Comparison of ENCODE assay signal across 1 cellular context in the genomic region with DNA sequence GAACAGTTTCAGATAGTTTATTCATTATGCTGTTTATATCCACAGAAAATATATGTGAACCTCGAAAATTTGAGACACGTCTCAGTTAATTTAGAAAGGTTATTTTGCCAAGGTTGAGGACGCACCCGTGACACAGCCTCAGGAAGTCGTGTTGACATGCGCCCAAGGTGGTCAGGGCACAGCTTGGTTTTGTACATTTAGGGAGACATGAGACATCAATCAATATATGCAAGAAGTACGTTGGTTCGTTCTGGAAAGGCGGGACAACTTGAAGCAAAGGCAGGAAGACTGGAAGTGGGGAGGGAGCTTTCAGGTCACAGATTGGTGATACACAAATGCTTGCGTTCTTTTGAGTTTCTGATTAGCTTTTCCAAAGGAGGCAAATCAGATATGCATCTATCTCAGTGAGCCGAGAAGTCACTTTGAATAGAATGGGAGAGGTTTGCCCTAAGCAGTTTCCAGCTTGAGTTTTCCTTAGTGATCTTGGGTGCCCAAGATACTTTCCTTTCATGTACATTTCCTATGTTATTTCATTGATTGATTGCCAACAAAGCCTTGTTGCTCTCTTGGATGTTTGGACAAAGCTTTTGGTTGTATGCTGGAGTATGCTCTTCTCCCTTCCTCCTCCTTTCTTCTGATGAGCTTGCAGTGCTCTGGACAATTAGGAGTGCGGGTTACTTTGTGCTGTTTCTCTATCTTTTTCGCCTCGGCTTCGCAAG.
TF ChIP-seq lines count a peak whose summit lies in the region.

No MANE protein-coding gene starts in this region.

TF ChIP-seq in HepG2, 621 proteins besides CTCF, POLR2A, EP300 and RAD21:
- TF ChIP-seq MTA3 (CRISPR knock-in tag; IDR thresholded peaks at IDR 0.05): no peak
- TF ChIP-seq, protein P1, sequence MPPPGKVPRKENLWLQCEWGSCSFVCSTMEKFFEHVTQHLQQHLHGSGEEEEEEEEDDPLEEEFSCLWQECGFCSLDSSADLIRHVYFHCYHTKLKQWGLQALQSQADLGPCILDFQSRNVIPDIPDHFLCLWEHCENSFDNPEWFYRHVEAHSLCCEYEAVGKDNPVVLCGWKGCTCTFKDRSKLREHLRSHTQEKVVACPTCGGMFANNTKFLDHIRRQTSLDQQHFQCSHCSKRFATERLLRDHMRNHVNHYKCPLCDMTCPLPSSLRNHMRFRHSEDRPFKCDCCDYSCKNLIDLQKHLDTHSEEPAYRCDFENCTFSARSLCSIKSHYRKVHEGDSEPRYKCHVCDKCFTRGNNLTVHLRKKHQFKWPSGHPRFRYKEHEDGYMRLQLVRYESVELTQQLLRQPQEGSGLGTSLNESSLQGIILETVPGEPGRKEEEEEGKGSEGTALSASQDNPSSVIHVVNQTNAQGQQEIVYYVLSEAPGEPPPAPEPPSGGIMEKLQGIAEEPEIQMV (CRISPR knock-in tag; IDR thresholded peaks at IDR 0.05; ENCODE audit: low read depth): no peak
- no peak for TF ChIP-seq HHEX (CRISPR knock-in tag; IDR thresholded peaks at IDR 0.05)
- no peak for TF ChIP-seq SNAI1 (CRISPR knock-in tag; IDR thresholded peaks at IDR 0.05; ENCODE audit: borderline replicate concordance)
- no peak for TF ChIP-seq TAF15 (IDR thresholded peaks at IDR 0.05; ENCODE audit: low read depth, low read length, poor library complexity, severe bottlenecking)
- no peak for TF ChIP-seq KMT2B (CRISPR knock-in tag; IDR thresholded peaks at IDR 0.05)
- no peak for TF ChIP-seq NR2C2 (CRISPR knock-in tag; IDR thresholded peaks at IDR 0.05; ENCODE audit: borderline replicate concordance)
- TF ChIP-seq HOXA7 (CRISPR knock-in tag; IDR thresholded peaks at IDR 0.05): no peak
- no peak for TF ChIP-seq CEBPG (CRISPR knock-in tag; IDR thresholded peaks at IDR 0.05)
- TF ChIP-seq HNRNPUL1 (IDR thresholded peaks at IDR 0.05; ENCODE audit: low read depth, low read length): no peak
- no peak for TF ChIP-seq ZFP1 (CRISPR knock-in tag; IDR thresholded peaks at IDR 0.05)
- TF ChIP-seq MLXIP (CRISPR knock-in tag; IDR thresholded peaks at IDR 0.05; ENCODE audit: borderline replicate concordance): no peak
- TF ChIP-seq ZFP36 (IDR thresholded peaks at IDR 0.05; ENCODE audit: borderline replicate concordance, low read depth, low read length, partially characterized antibody): no peak
- no peak for TF ChIP-seq AHR (CRISPR knock-in tag; IDR thresholded peaks at IDR 0.05)
TF ChIP-seq in HepG2: peak in this region for 0.
